29 cellular contexts compared by ENCODE assay signal in genomic region chr9:136230773-136231172, GRCh38.
DNase-seq lines count a peak whose midpoint lies in the region; ATAC-seq and TF ChIP-seq lines count a peak whose summit lies in the region.
"Had no signal": no experiment of that assay in that cellular context is flagged by ENCODE, and none has a peak within 500 bp of the region (broad histone marks: within the 10 kb centered on the region; RNA-seq: fewer than 3 reads in every experiment).

No MANE protein-coding gene starts in this region.

- peak overlapping the region; percentile 23 for H3K9ac ChIP-seq in endocrine pancreas (ENCODE audit: control insufficient read depth, insufficient read depth, low read length)
- H3K9ac ChIP-seq: SK-N-SH had no signal

- H3K27me3 Mint-ChIP-seq in activated naive CD4-positive, alpha-beta T cell treated with anti-CD3 and anti-CD28 coated beads, Interleukin-2, amount 10 ng/mL, durations not matched to agents 7 days and 5 days = no peaks in the 10 kb centered on the region
- no peaks in the 10 kb centered on the region for H3K27me3 Mint-ChIP-seq in stimulated activated memory B cell treated with anti-CD40 and anti-IgM and Interleukin-4, amounts not matched to agents 10 μg/mL and 1 μg/mL and 100 μg/mL, for 72 hours
- H3K27me3 Mint-ChIP-seq: activated CD8-positive, alpha-beta memory T cell treated with anti-CD3 and anti-CD28 coated beads, Interleukin-2, amount 10 ng/mL, durations not matched to agents 7 days and 5 days; naive thymus-derived CD8-positive, alpha-beta T cell had no signal

- peaks cover 29% of the 10 kb centered on the region for H3K4me1 Mint-ChIP-seq in activated naive CD4-positive, alpha-beta T cell treated with anti-CD3 and anti-CD28 coated beads, Interleukin-2, amount 10 ng/mL, durations not matched to agents 7 days and 5 days
- H3K4me1 Mint-ChIP-seq in stimulated activated memory B cell treated with anti-CD40 and anti-IgM and Interleukin-4, amounts not matched to agents 10 μg/mL and 1 μg/mL and 100 μg/mL, for 72 hours = peaks cover 81% of the 10 kb centered on the region
- H3K4me1 Mint-ChIP-seq: mesothelial cell of epicardium had no signal

- H3K27ac ChIP-seq in HL-60 (replicated peaks) = peak overlapping the region; percentile 88
- H3K27ac ChIP-seq: C4-2B, foreskin keratinocyte, left lung, thoracic aorta, vagina had no signal

- no peaks in the 10 kb centered on the region for H3K36me3 ChIP-seq in endocrine pancreas (ENCODE audit: control insufficient read depth, insufficient read depth, low read length)
- H3K36me3 ChIP-seq: thoracic aorta, vagina had no signal

- peaks cover 5% of the 10 kb centered on the region for H3K36me3 Mint-ChIP-seq in activated naive CD4-positive, alpha-beta T cell treated with anti-CD3 and anti-CD28 coated beads, Interleukin-2, amount 10 ng/mL, durations not matched to agents 7 days and 5 days
- peaks cover 70% of the 10 kb centered on the region for H3K36me3 Mint-ChIP-seq in stimulated activated memory B cell treated with anti-CD40 and anti-IgM and Interleukin-4, amounts not matched to agents 10 μg/mL and 1 μg/mL and 100 μg/mL, for 72 hours

- H3K27me3 ChIP-seq in HL-60 (ENCODE audit: insufficient read depth, poor library complexity, severe bottlenecking) = no peaks in the 10 kb centered on the region
- no peaks in the 10 kb centered on the region for H3K27me3 ChIP-seq in endocrine pancreas (ENCODE audit: control insufficient read depth, insufficient read depth, low read length)
- H3K27me3 ChIP-seq: adrenal gland, foreskin keratinocyte, left lung, vagina had no signal

- H3K27ac Mint-ChIP-seq in activated naive CD4-positive, alpha-beta T cell treated with anti-CD3 and anti-CD28 coated beads, Interleukin-2, amount 10 ng/mL, durations not matched to agents 7 days and 5 days = peak overlapping the region; percentile 38
- peak overlapping the region; percentile 50 for H3K27ac Mint-ChIP-seq in stimulated activated memory B cell treated with anti-CD40 and anti-IgM and Interleukin-4, amounts not matched to agents 10 μg/mL and 1 μg/mL and 100 μg/mL, for 72 hours
- H3K27ac Mint-ChIP-seq: activated CD8-positive, alpha-beta memory T cell treated with anti-CD3 and anti-CD28 coated beads, Interleukin-2, amount 10 ng/mL, durations not matched to agents 7 days and 5 days; immature natural killer cell; mesothelial cell of epicardium had no signal

- no peak for DNase-seq in activated naive CD4-positive, alpha-beta T cell treated with anti-CD3 and anti-CD28 coated beads, Interleukin-2, amount 10 ng/mL, durations not matched to agents 7 days and 5 days
- DNase-seq in activated naive CD4-positive, alpha-beta T cell treated with anti-CD3 and anti-CD28 coated beads, Interleukin-2, amount 50 U/mL, for 16 hours = no peak
- DNase-seq in HL-60 (ENCODE audit: low read depth in 1 of 2, low spot score in 1 of 2) = no peak
- DNase-seq in stimulated activated CD8-positive, alpha-beta memory T cell treated with anti-CD3 and anti-CD28 coated beads, Interleukin-4, amount 100 ng/mL, for 48 hours = no peak
- DNase-seq in UCSD-AML1 (lab: John Stamatoyannopoulos, UW; ENCODE audit: unreplicated experiment) = no peak
- DNase-seq: activated CD8-positive, alpha-beta memory T cell treated with anti-CD3 and anti-CD28 coated beads, Interleukin-2, amount 10 ng/mL, durations not matched to agents 7 days and 5 days; activated effector memory CD4-positive, alpha-beta T cell treated with Interleukin-2 at 50 U/mL for 16 hours; adrenal gland; foreskin keratinocyte; immature natural killer cell; Kasumi-1; naive thymus-derived CD8-positive, alpha-beta T cell; NCI-H2029; NCI-H226; NCI-H774; SK-N-SH; stimulated activated CD4-positive, alpha-beta T cell treated with anti-CD3 and anti-CD28 coated beads, Interleukin-2, amount 100 ng/mL, for 24 hours; stimulated activated naive CD4-positive, alpha-beta T cell had no signal

- CTCF ChIA-PET in activated naive CD4-positive, alpha-beta T cell treated with anti-CD3 and anti-CD28 coated beads, Interleukin-2, amount 10 ng/mL, durations not matched to agents 7 days and 5 days (lab: Charles Lee) = no interaction called here

- ATAC-seq in stimulated activated memory B cell treated with anti-CD40 and anti-IgM and Interleukin-4, amounts not matched to agents 10 μg/mL and 1 μg/mL and 100 μg/mL, for 72 hours = no peak
- ATAC-seq in HG02798 (IDR thresholded peaks at IDR 0.05; ENCODE audit: poor library complexity, unreplicated experiment) = no peak
- ATAC-seq: activated CD8-positive, alpha-beta memory T cell treated with anti-CD3 and anti-CD28 coated beads, Interleukin-2, amount 10 ng/mL, durations not matched to agents 7 days and 5 days; foreskin keratinocyte; left lung; naive thymus-derived CD8-positive, alpha-beta T cell had no signal

- no peaks in the 10 kb centered on the region for H3K9me3 Mint-ChIP-seq in activated naive CD4-positive, alpha-beta T cell treated with anti-CD3 and anti-CD28 coated beads, Interleukin-2, amount 10 ng/mL, durations not matched to agents 7 days and 5 days
- H3K9me3 Mint-ChIP-seq in stimulated activated memory B cell treated with anti-CD40 and anti-IgM and Interleukin-4, amounts not matched to agents 10 μg/mL and 1 μg/mL and 100 μg/mL, for 72 hours = no peaks in the 10 kb centered on the region
- H3K9me3 Mint-ChIP-seq: brain; immature natural killer cell; mesothelial cell of epicardium; naive thymus-derived CD8-positive, alpha-beta T cell had no signal

- H3K4me1 ChIP-seq in endocrine pancreas (ENCODE audit: control insufficient read depth, insufficient read depth, low read length) = peaks cover 6% of the 10 kb centered on the region
- H3K4me1 ChIP-seq: adrenal gland, HAP-1 had no signal

- no peak for TF ChIP-seq CTCF in HL-60 (IDR thresholded peaks at IDR 0.05; ENCODE audit: insufficient read depth, low read length)

- H3K4me3 ChIP-seq in HL-60 (replicated peaks; ENCODE audit: insufficient read depth, low read length) (no peak overlapping the region), endocrine pancreas (ENCODE audit: control insufficient read depth, insufficient read depth, low read length) (no peak overlapping the region)
- H3K4me3 ChIP-seq: adrenal gland, HAP-1, left lung, smooth muscle cell, thoracic aorta, vagina had no signal

- H3K4me3 Mint-ChIP-seq in activated naive CD4-positive, alpha-beta T cell treated with anti-CD3 and anti-CD28 coated beads, Interleukin-2, amount 10 ng/mL, durations not matched to agents 7 days and 5 days = no peak overlapping the region
- no peak overlapping the region for H3K4me3 Mint-ChIP-seq in stimulated activated memory B cell treated with anti-CD40 and anti-IgM and Interleukin-4, amounts not matched to agents 10 μg/mL and 1 μg/mL and 100 μg/mL, for 72 hours
- H3K4me3 Mint-ChIP-seq: activated CD8-positive, alpha-beta memory T cell treated with anti-CD3 and anti-CD28 coated beads, Interleukin-2, amount 10 ng/mL, durations not matched to agents 7 days and 5 days; brain; immature natural killer cell; mesothelial cell of epicardium had no signal

- H3K9me3 ChIP-seq in endocrine pancreas (ENCODE audit: control insufficient read depth, low read length) = no peaks in the 10 kb centered on the region
- H3K9me3 ChIP-seq: adrenal gland, HAP-1, left lung, SK-N-SH, thoracic aorta, vagina had no signal
